ENCODE assay signal across 31 cellular contexts in genomic region chr20:8168785-8169288, GRCh38.
"Had no signal": no experiment of that assay in that cellular context is flagged by ENCODE, and none has a peak within 500 bp of the region (broad histone marks: within the 10 kb centered on the region; RNA-seq: fewer than 3 reads in every experiment).

No MANE protein-coding gene starts in this region.

- H3K4me1 ChIP-seq: spleen, stomach, thyroid gland, tibial nerve, upper lobe of left lung, vagina had no signal

- FAIRE-seq: pancreas, urothelium cell line had no signal

- H3K27me3 ChIP-seq: neutrophil, pancreas, spleen, stomach, thyroid gland, tibial nerve, upper lobe of left lung, vagina had no signal

- H3K27ac Mint-ChIP-seq: naive B cell; nephron progenitor cell; progenitor cell of endocrine pancreas; stimulated activated effector memory CD8-positive, alpha-beta T cell treated with anti-CD3 and anti-CD28 coated beads, Interleukin-12 subunit alpha, Interleukin-12 subunit beta, amount 100 ng/mL, for 72 hours; stimulated activated naive B cell treated with anti-CD40 and anti-IgM and Interleukin-4, amounts not matched to agents 10 μg/mL and 1 μg/mL and 100 μg/mL, for 72 hours; stimulated activated naive CD8-positive, alpha-beta T cell treated with anti-CD3 and anti-CD28 coated beads, Interleukin-15, Interleukin-2, amounts not matched to agents 100 ng/mL and 50 ng/mL, for 24 hours had no signal

- DNase-seq: naive B cell; naive thymus-derived CD8-positive, alpha-beta T cell; nephron progenitor cell; nucleus accumbens; pancreas; posterior cingulate gyrus; psoas muscle; right cardiac atrium; spleen; stimulated activated CD4-positive, alpha-beta T cell treated with anti-CD3 and anti-CD28 coated beads, Interleukin-12 subunit alpha, Interleukin-12 subunit beta, amount 100 ng/mL, for 4 hours; stimulated activated CD4-positive, alpha-beta T cell treated with anti-CD3 and anti-CD28 coated beads, Interleukin-1b, Interleukin-23, amount 100 ng/mL, for 48 hours; stimulated activated CD4-positive, alpha-beta T cell treated with anti-CD3 and anti-CD28 coated beads, Interleukin-4, amount 100 ng/mL, for 1 hour; stimulated activated naive B cell treated with anti-CD40 and anti-IgM and Interleukin-4, amounts not matched to agents 10 μg/mL and 1 μg/mL and 100 μg/mL, for 72 hours; stimulated activated naive CD4-positive, alpha-beta T cell treated with Interleukin-2 at 50 U/mL for 16 hours; stomach; thyroid gland; trophoblast cell; upper lobe of left lung had no signal

- H3K4me3 Mint-ChIP-seq: naive B cell; naive thymus-derived CD8-positive, alpha-beta T cell; natural killer cell treated with Interleukin-12 subunit alpha and Interleukin-12 subunit beta and Interleukin-15 and Interleukin-18, amount 100 ng/mL, for 72 hours; nephron progenitor cell; neural crest cell; stimulated activated effector memory CD8-positive, alpha-beta T cell treated with anti-CD3 and anti-CD28 coated beads, Interleukin-12 subunit alpha, Interleukin-12 subunit beta, amount 100 ng/mL, for 72 hours; stimulated activated naive B cell treated with anti-CD40 and anti-IgM and Interleukin-4, amounts not matched to agents 10 μg/mL and 1 μg/mL and 100 μg/mL, for 72 hours; stimulated activated naive CD8-positive, alpha-beta T cell treated with anti-CD3 and anti-CD28 coated beads, Interleukin-15, Interleukin-2, amounts not matched to agents 100 ng/mL and 50 ng/mL, for 24 hours had no signal

- H3K36me3 Mint-ChIP-seq: naive B cell; naive thymus-derived CD8-positive, alpha-beta T cell; stimulated activated effector memory CD8-positive, alpha-beta T cell treated with anti-CD3 and anti-CD28 coated beads, Interleukin-12 subunit alpha, Interleukin-12 subunit beta, amount 100 ng/mL, for 72 hours; stimulated activated naive B cell treated with anti-CD40 and anti-IgM and Interleukin-4, amounts not matched to agents 10 μg/mL and 1 μg/mL and 100 μg/mL, for 72 hours had no signal

- H3K9me3 Mint-ChIP-seq: naive thymus-derived CD8-positive, alpha-beta T cell; natural killer cell treated with Interleukin-12 subunit alpha and Interleukin-12 subunit beta and Interleukin-15 and Interleukin-18, amount 100 ng/mL, for 72 hours; nephron progenitor cell; neural crest cell; stimulated activated effector memory CD8-positive, alpha-beta T cell treated with anti-CD3 and anti-CD28 coated beads, Interleukin-12 subunit alpha, Interleukin-12 subunit beta, amount 100 ng/mL, for 72 hours; stimulated activated naive B cell treated with anti-CD40 and anti-IgM and Interleukin-4, amounts not matched to agents 10 μg/mL and 1 μg/mL and 100 μg/mL, for 72 hours; stimulated activated naive CD8-positive, alpha-beta T cell treated with anti-CD3 and anti-CD28 coated beads, Interleukin-15, Interleukin-2, amounts not matched to agents 100 ng/mL and 50 ng/mL, for 24 hours had no signal

- H3K4me3 ChIP-seq: pancreas, psoas muscle, skin epidermis, smooth muscle cell, spleen, stomach, thoracic aorta, thyroid gland, tibial nerve, upper lobe of left lung, vagina had no signal

- H3K27me3 Mint-ChIP-seq: naive thymus-derived CD8-positive, alpha-beta T cell; natural killer cell treated with Interleukin-12 subunit alpha and Interleukin-12 subunit beta and Interleukin-15 and Interleukin-18, amount 100 ng/mL, for 72 hours; progenitor cell of endocrine pancreas; stimulated activated naive B cell treated with anti-CD40 and anti-IgM and Interleukin-4, amounts not matched to agents 10 μg/mL and 1 μg/mL and 100 μg/mL, for 72 hours; stimulated activated naive CD8-positive, alpha-beta T cell treated with anti-CD3 and anti-CD28 coated beads, Interleukin-15, Interleukin-2, amounts not matched to agents 100 ng/mL and 50 ng/mL, for 24 hours had no signal

- H3K9me3 ChIP-seq: neutrophil, pancreas, psoas muscle, spleen, stomach, thoracic aorta, thyroid gland, tibial nerve, upper lobe of left lung, vagina had no signal

- H3K27ac ChIP-seq: neutrophil, pancreas, psoas muscle, skin epidermis, spleen, stomach, thoracic aorta, thyroid gland, tibial nerve, upper lobe of left lung, vagina had no signal

- H3K4me2 ChIP-seq: smooth muscle cell had no signal

- H3K36me3 ChIP-seq: neutrophil, pancreas, stomach, thoracic aorta, thyroid gland, upper lobe of left lung, vagina had no signal

- ATAC-seq: naive thymus-derived CD8-positive, alpha-beta T cell; natural killer cell treated with Interleukin-12 subunit alpha and Interleukin-12 subunit beta and Interleukin-15 and Interleukin-18, amount 100 ng/mL, for 72 hours; pancreas; right cardiac atrium; sciatic nerve; stimulated activated effector memory CD8-positive, alpha-beta T cell treated with anti-CD3 and anti-CD28 coated beads, Interleukin-12 subunit alpha, Interleukin-12 subunit beta, amount 100 ng/mL, for 72 hours; stimulated activated naive B cell treated with anti-CD40 and anti-IgM and Interleukin-4, amounts not matched to agents 10 μg/mL and 1 μg/mL and 100 μg/mL, for 72 hours had no signal

- H3K4me1 Mint-ChIP-seq: naive B cell; naive thymus-derived CD8-positive, alpha-beta T cell; neural crest cell; stimulated activated naive B cell treated with anti-CD40 and anti-IgM and Interleukin-4, amounts not matched to agents 10 μg/mL and 1 μg/mL and 100 μg/mL, for 72 hours had no signal
